ENCODE assay signal across 19 cellular contexts in genomic region chr6:159035891-159036290, GRCh38. TPM values are rescaled to one million over a fixed set of nuclear protein-coding genes. Genes with fewer than 3 reads are reported as not detected.
A peak's percentile ranks its signal among the peaks of the same experiment; 100 is the strongest.
DNase-seq lines count a peak whose midpoint lies in the region; ATAC-seq and TF ChIP-seq lines count a peak whose summit lies in the region.
"Had no signal": no experiment of that assay in that cellular context is flagged by ENCODE, and none has a peak within 500 bp of the region (broad histone marks: within the 10 kb centered on the region; RNA-seq: fewer than 3 reads in every experiment).

No MANE protein-coding gene starts in this region.

- no peak overlapping the region for H2BK120ac ChIP-seq in neuronal stem cell (ENCODE audit: low read depth, low read length)
- H2BK120ac ChIP-seq in mesendoderm (ENCODE audit: low read depth, low read length) = no peak overlapping the region

- no peak for TF ChIP-seq CTCF in HL-60 (IDR thresholded peaks at IDR 0.05; ENCODE audit: insufficient read depth, low read length)

- H2AK5ac ChIP-seq in neuronal stem cell (ENCODE audit: low read depth, low read length) (no peak overlapping the region), mesendoderm (ENCODE audit: low read length) (no peak overlapping the region)

- in situ Hi-C loops in GM23248 (cut with MboI) = no loop called here

- H3K56ac ChIP-seq in mesendoderm (ENCODE audit: low read length) = no peak overlapping the region

- H3K4me2 ChIP-seq in neuronal stem cell (ENCODE audit: insufficient read depth, low read length, poor library complexity, severe bottlenecking) = no peak overlapping the region
- no peak overlapping the region for H3K4me2 ChIP-seq in mesendoderm (ENCODE audit: low read length)
- H3K4me2 ChIP-seq in GM23248 (ENCODE audit: unreplicated experiment) = no peak overlapping the region

- H3K79me1 ChIP-seq in neuronal stem cell (ENCODE audit: low read depth, low read length) (no peaks in the 10 kb centered on the region), mesendoderm (ENCODE audit: low read length) (no peaks in the 10 kb centered on the region)

- DNase-seq in activated CD4-positive, alpha-beta T cell treated with anti-CD3 and anti-CD28 coated beads, Interleukin-2, amount 50 U/mL, for 1 hour = peak; percentile 31
- DNase-seq in activated CD4-positive, alpha-beta T cell treated with anti-CD3 and anti-CD28 coated beads for 48 hours = no peak
- no peak for DNase-seq in HL-60 (ENCODE audit: low read depth in 1 of 2, low spot score in 1 of 2)
- DNase-seq in central memory CD8-positive, alpha-beta T cell (ENCODE audit: low spot score in 2 of 2) = no peak
- no peak for DNase-seq in neuronal stem cell (ENCODE audit: low spot score)
- no peak for DNase-seq in NCI-H2081 treated with DMSO at 0.1 percent for 48 hours (lab: John Stamatoyannopoulos, UW)
- DNase-seq in mesendoderm = no peak
- DNase-seq in GM23248 = no peak
- DNase-seq: activated CD4-positive, CD25-positive, alpha-beta regulatory T cell treated with anti-CD3 and anti-CD28 coated beads, Interleukin-2, amount 50 U/mL, for 72 hours; BE2C; dermis blood vessel endothelial cell; heart right ventricle; left ventricle myocardium superior; occipital lobe; spleen; stimulated activated CD4-positive, alpha-beta T cell treated with anti-CD3 and anti-CD28 coated beads, Interleukin-4, amount 100 ng/mL, for 4 hours; upper lobe of right lung had no signal

- H3K4me1 Mint-ChIP-seq in central memory CD8-positive, alpha-beta T cell = peaks cover 45% of the 10 kb centered on the region

- H3K9ac ChIP-seq in neuronal stem cell (ENCODE audit: low read depth, low read length, poor library complexity) = no peak overlapping the region
- H3K9ac ChIP-seq in mesendoderm (ENCODE audit: low read length) = no peak overlapping the region
- H3K9ac ChIP-seq in GM23248 = no peak overlapping the region

- H3K4me3 Mint-ChIP-seq in central memory CD8-positive, alpha-beta T cell = peak overlapping the region; percentile 97

- no CpG with 5 or more reads among the region's 17 CpGs for WGBS in neuronal stem cell (ENCODE audit: extremely low coverage in 2 of 2, insufficient read length in 2 of 2, insufficient replicate concordance in 1 of 2), 2 donors
- no CpG with 5 or more reads among the region's 17 CpGs for WGBS in mesendoderm (ENCODE audit: extremely low coverage, insufficient coverage, low lambda C conversion rate)
- WGBS in GM23248 (ENCODE audit: low coverage in 1 of 2, low lambda C conversion rate in 2 of 2, missing lambda C conversion rate in 2 of 2), 2 experiments = 91 to 93% methylated on average over 17 of the region's 17 CpGs

- H3K36me3 ChIP-seq in neuronal stem cell (replicated peaks in 1 of 2; ENCODE audit: control insufficient read depth in 2 of 2, insufficient read depth in 2 of 2, low read length in 2 of 2) (no peaks in the 10 kb centered on the region), mesendoderm (ENCODE audit: control insufficient read depth, insufficient read depth, low read length) (no peaks in the 10 kb centered on the region), GM23248 (ENCODE audit: low read depth) (no peaks in the 10 kb centered on the region)
- H3K36me3 ChIP-seq: BE2C, breast epithelium had no signal

- no peak overlapping the region for H2BK12ac ChIP-seq in neuronal stem cell (ENCODE audit: low read length)

- H3K27ac ChIP-seq in HL-60 (replicated peaks) = peak overlapping the region; percentile 85; the same call in 1 of the 2 replicates
- H3K27ac ChIP-seq in neuronal stem cell (replicated peaks; ENCODE audit: low read length) = no peak overlapping the region
- no peak overlapping the region for H3K27ac ChIP-seq in mesendoderm (ENCODE audit: low read depth, low read length)
- H3K27ac ChIP-seq in GM23248 = no peak overlapping the region
- H3K27ac ChIP-seq: breast epithelium, upper lobe of right lung had no signal

- H2AFZ ChIP-seq in neuronal stem cell (ENCODE audit: low read length) (no peak overlapping the region), GM23248 (no peak overlapping the region)

- no peak overlapping the region for H3K18ac ChIP-seq in neuronal stem cell (ENCODE audit: low read length)
- H3K18ac ChIP-seq in mesendoderm (ENCODE audit: low read length) = no peak overlapping the region

- H2BK5ac ChIP-seq in neuronal stem cell (ENCODE audit: low read length) = no peak overlapping the region
- H2BK5ac ChIP-seq in mesendoderm (ENCODE audit: low read length) = no peak overlapping the region

- no peak overlapping the region for H4K91ac ChIP-seq in neuronal stem cell (ENCODE audit: low read depth, low read length, poor library complexity)

- H3K36me3 Mint-ChIP-seq in central memory CD8-positive, alpha-beta T cell (ENCODE audit: insufficient read depth) = peaks cover 71% of the 10 kb centered on the region

- H3K9me3 ChIP-seq in neuronal stem cell (replicated peaks in 1 of 2; ENCODE audit: control insufficient read depth in 2 of 2, insufficient read depth in 1 of 2, low read depth in 1 of 2, low read length in 2 of 2) (no peaks in the 10 kb centered on the region), GM23248 (ENCODE audit: low read depth) (no peaks in the 10 kb centered on the region)
- H3K9me3 ChIP-seq: BE2C, breast epithelium, heart right ventricle, spleen, upper lobe of right lung had no signal

- H3K23ac ChIP-seq in neuronal stem cell (ENCODE audit: low read depth, low read length, poor library complexity) (no peak overlapping the region), mesendoderm (ENCODE audit: low read length) (no peak overlapping the region)

- no peaks in the 10 kb centered on the region for H4K20me1 ChIP-seq in GM23248 (ENCODE audit: insufficient read depth)

- no peaks in the 10 kb centered on the region for H3K9me2 ChIP-seq in GM23248 (ENCODE audit: insufficient read depth)

- no peak overlapping the region for H4K8ac ChIP-seq in neuronal stem cell (ENCODE audit: low read depth, low read length)
- H4K8ac ChIP-seq in mesendoderm (ENCODE audit: low read depth, low read length) = no peak overlapping the region

- peaks cover 12% of the 10 kb centered on the region; the same call in 1 of the 2 replicates for H3F3A ChIP-seq in GM23248 (ENCODE audit: insufficient read depth)

- H3K14ac ChIP-seq in neuronal stem cell (ENCODE audit: low read length) = peak overlapping the region; percentile 9

- no peak overlapping the region for H4K5ac ChIP-seq in mesendoderm (ENCODE audit: low read length)

- H3K27ac Mint-ChIP-seq in central memory CD8-positive, alpha-beta T cell (ENCODE audit: low read depth) = peak overlapping the region; percentile 82

- H3K4me1 ChIP-seq in neuronal stem cell (ENCODE audit: control insufficient read depth in 2 of 2, insufficient read depth in 1 of 2, low read depth in 1 of 2, low read length in 2 of 2) = no peaks in the 10 kb centered on the region
- no peaks in the 10 kb centered on the region for H3K4me1 ChIP-seq in mesendoderm (ENCODE audit: control insufficient read depth, low read depth, low read length)
- H3K4me1 ChIP-seq in GM23248 (ENCODE audit: insufficient read depth) = peaks cover 21% of the 10 kb centered on the region
- H3K4me1 ChIP-seq: BE2C, breast epithelium had no signal

- H3K27me3 Mint-ChIP-seq in central memory CD8-positive, alpha-beta T cell = no peaks in the 10 kb centered on the region

- no peak overlapping the region for H3K4me3 ChIP-seq in HL-60 (replicated peaks; ENCODE audit: insufficient read depth, low read length)
- no peak overlapping the region for H3K4me3 ChIP-seq in neuronal stem cell (ENCODE audit: low read length in 2 of 2)
- H3K4me3 ChIP-seq in mesendoderm (ENCODE audit: low read length) = no peak overlapping the region
- no peak overlapping the region for H3K4me3 ChIP-seq in GM23248
- H3K4me3 ChIP-seq: breast epithelium, heart right ventricle, spleen, upper lobe of right lung had no signal

- H3K27me3 ChIP-seq in HL-60 (ENCODE audit: insufficient read depth, poor library complexity, severe bottlenecking) = no peaks in the 10 kb centered on the region
- H3K27me3 ChIP-seq in neuronal stem cell (ENCODE audit: control insufficient read depth in 3 of 3, insufficient read depth in 3 of 3, low read depth in 1 of 3, low read length in 3 of 3) = peaks cover 0 to 23% (median 0%) of the 10 kb centered on the region in 3 experiments
- H3K27me3 ChIP-seq in mesendoderm (ENCODE audit: insufficient read depth, low read length, poor library complexity) = no peaks in the 10 kb centered on the region
- H3K27me3 ChIP-seq in GM23248 (replicated peaks; ENCODE audit: insufficient read depth) = no peaks in the 10 kb centered on the region
- H3K27me3 ChIP-seq: breast epithelium, heart right ventricle, spleen, upper lobe of right lung had no signal

- no peak for ATAC-seq in central memory CD8-positive, alpha-beta T cell (replicated peaks; ENCODE audit: extremely low read depth, poor library complexity, severe bottlenecking)
- ATAC-seq: heart right ventricle, left ventricle myocardium superior, upper lobe of right lung had no signal

- H3K4ac ChIP-seq in neuronal stem cell (ENCODE audit: low read length) = no peak overlapping the region
- H3K4ac ChIP-seq in mesendoderm (ENCODE audit: low read depth, low read length) = no peak overlapping the region

- no peaks in the 10 kb centered on the region for H3K9me3 Mint-ChIP-seq in central memory CD8-positive, alpha-beta T cell

- H2BK15ac ChIP-seq in neuronal stem cell (ENCODE audit: low read length) = no peak overlapping the region
- no peak overlapping the region for H2BK15ac ChIP-seq in mesendoderm (replicated peaks; ENCODE audit: low read depth)

- no peaks in the 10 kb centered on the region for H3K79me2 ChIP-seq in mesendoderm (ENCODE audit: control insufficient read depth, insufficient read depth, low read length)
- no peaks in the 10 kb centered on the region for H3K79me2 ChIP-seq in GM23248 (ENCODE audit: insufficient read depth)

RNA-seq across cellular contexts. Expression of gene TAGAP, which starts 8.9 kb away (rescaled TPM):
- polyA plus RNA-seq in neuronal stem cell (2013, experiment 1 of 2) = not detected
- polyA plus RNA-seq in neuronal stem cell (2013, experiment 2 of 2) = not detected
- polyA plus RNA-seq in mesendoderm (2013, experiment 1 of 2) = 0.03 TPM
- 0.01 TPM for polyA plus RNA-seq in mesendoderm (2013, experiment 2 of 2)
- total RNA-seq in GM23248 (2014; rRNA removed; shearing (Covaris generic)) = not detected in 2 replicates
- not detected in 2 replicates for polyA plus RNA-seq in GM23248 (2016; fragmentation: Nextera tagmentation; extraction: Ambion mirVana)
- total RNA-seq: A172, dermis blood vessel endothelial cell had no signal

RNA-seq across cellular contexts. Expression of gene RSPH3, which starts 35.9 kb away (rescaled TPM):
- polyA plus RNA-seq in neuronal stem cell (2013, experiment 1 of 2) = 3.8 TPM
- polyA plus RNA-seq in neuronal stem cell (2013, experiment 2 of 2) = 4.0 TPM
- polyA plus RNA-seq in mesendoderm (2013, experiment 1 of 2) = 1.3 TPM
- polyA plus RNA-seq in mesendoderm (2013, experiment 2 of 2) = 1.2 TPM
- total RNA-seq in GM23248 (2014; rRNA removed; shearing (Covaris generic)) = 7.2 and 9.4 TPM in 2 replicates
- 14.6 and 15.1 TPM in 2 replicates for polyA plus RNA-seq in GM23248 (2016; fragmentation: Nextera tagmentation; extraction: Ambion mirVana)
